Comparison of ENCODE assay signal across 8 cellular contexts in the genomic region with DNA sequence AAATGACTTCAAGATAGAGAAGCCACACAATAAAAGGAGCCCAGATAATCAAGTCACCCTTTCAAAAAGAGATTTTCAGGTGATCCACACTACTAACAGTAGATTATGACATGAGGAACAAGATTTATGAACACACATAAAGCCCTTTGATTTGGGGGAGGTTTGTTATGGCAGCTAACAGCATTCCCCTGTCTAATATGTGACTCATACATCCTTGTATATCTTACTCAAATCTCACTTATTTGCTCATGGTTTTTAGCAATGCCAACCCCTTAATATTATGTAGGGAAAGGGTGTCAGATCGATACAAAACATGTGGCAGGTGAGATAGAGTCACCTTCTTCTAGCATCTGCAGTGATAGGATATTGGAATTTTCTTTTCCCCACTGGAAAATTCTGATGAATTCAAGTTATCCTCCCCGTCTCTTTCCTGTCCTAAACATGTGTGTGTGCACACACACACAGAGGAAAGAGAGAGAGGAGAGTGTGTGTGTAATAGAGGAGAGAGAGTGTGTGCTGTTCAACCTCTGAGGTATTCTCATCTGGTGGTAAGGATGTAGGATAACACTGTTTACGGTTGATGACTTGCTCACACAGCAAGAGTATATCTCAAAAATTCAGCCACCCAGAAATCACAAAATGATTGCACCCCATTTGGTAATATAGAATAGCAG.
DNase-seq lines count a peak whose midpoint lies in the region; ATAC-seq and TF ChIP-seq lines count a peak whose summit lies in the region.

No MANE protein-coding gene starts in this region.

- H3K9me2 ChIP-seq in GM23248 (ENCODE audit: insufficient read depth) = no peaks in the 10 kb centered on the region

- H3K4me1 ChIP-seq in GM23248 (ENCODE audit: insufficient read depth) = peaks cover 17% of the 10 kb centered on the region

- H3F3A ChIP-seq in GM23248 (ENCODE audit: insufficient read depth) = peaks cover 8% of the 10 kb centered on the region

- H3K9me3 ChIP-seq in GM23248 (ENCODE audit: low read depth) = no peaks in the 10 kb centered on the region

- H3K27ac ChIP-seq in GM23248 = no peak overlapping the region

- DNase-seq in EH (ENCODE audit: low read depth) = peak; percentile 64
- peak; percentile 39 for DNase-seq in GM23248
- DNase-seq in HT1080 (ENCODE audit: low read depth) = peak; percentile 75
- DNase-seq in foreskin fibroblast = peak; percentile 45 to 64
- DNase-seq in sciatic nerve (ENCODE audit: low spot score) = no peak
- no peak for DNase-seq in occipital lobe (lab: John Stamatoyannopoulos, UW)
- no peak for DNase-seq in activated CD4-positive, alpha-beta T cell treated with anti-CD3 and anti-CD28 coated beads for 48 hours
- DNase-seq in NAMALWA (ENCODE audit: low spot score) = no peak

- in situ Hi-C loops in GM23248 (cut with MboI) = no loop called here

- no peak for ATAC-seq in sciatic nerve

- H3K79me2 ChIP-seq in GM23248 (ENCODE audit: insufficient read depth) = no peaks in the 10 kb centered on the region

- no peak for TF ChIP-seq CTCF in foreskin fibroblast (IDR thresholded peaks at IDR 0.05; ENCODE audit: low read depth, low read length)

- no peaks in the 10 kb centered on the region for H3K36me3 ChIP-seq in GM23248 (ENCODE audit: low read depth)

- H3K4me3 ChIP-seq in GM23248 = peak overlapping the region; percentile 25
- no peak overlapping the region for H3K4me3 ChIP-seq in foreskin fibroblast (ENCODE audit: low read depth in 1 of 2, low read length in 2 of 2)

- intact Hi-C loops in sciatic nerve (cut with DNase I) = no loop called here

- no peaks in the 10 kb centered on the region; the same call in 1 of the 2 replicates for H3K27me3 ChIP-seq in GM23248 (replicated peaks; ENCODE audit: insufficient read depth)

- H2AFZ ChIP-seq in GM23248 = no peak overlapping the region

- no peaks in the 10 kb centered on the region for H4K20me1 ChIP-seq in GM23248 (ENCODE audit: insufficient read depth)

- H3K9ac ChIP-seq in GM23248 = no peak overlapping the region

- 8 to 15% methylated on average over 3 of the region's 3 CpGs for WGBS in GM23248 (ENCODE audit: low coverage in 1 of 2, low lambda C conversion rate in 2 of 2, missing lambda C conversion rate in 2 of 2), 2 experiments

- H3K4me2 ChIP-seq in GM23248 (ENCODE audit: unreplicated experiment) = peak overlapping the region; percentile 45

Comparison
In these comparisons a context has a peak if more than half of its experiments do, and no peak if none do; other contexts are left out.
1. DNase-seq: peak in EH (single experiment), GM23248 (single experiment), HT1080 (single experiment) and foreskin fibroblast (2 of 2); none in sciatic nerve (single experiment), occipital lobe (single experiment), activated CD4-positive, alpha-beta T cell treated with anti-CD3 and anti-CD28 coated beads for 48 hours (single experiment) and NAMALWA (single experiment).